8 cellular contexts compared by ENCODE assay signal in genomic region chr2:188291142-188291616, GRCh38. TPM values are rescaled to one million over a fixed set of nuclear protein-coding genes. Genes with fewer than 3 reads are reported as not detected.
DNase-seq lines count a peak whose midpoint lies in the region; ATAC-seq and TF ChIP-seq lines count a peak whose summit lies in the region.

No MANE protein-coding gene starts in this region.

- in situ Hi-C loops in Panc1 (cut with HindIII; ENCODE audit: low pct_unique_long_range_greater_than_20kb, low sequenced_read_pairs), result no loop called here

- peak; percentile 42 to 46 for DNase-seq in Caco-2
- no peak for DNase-seq in Panc1 (ENCODE audit: low read depth, low spot score)
- DNase-seq in NCI-H2029 treated with DMSO at 0.1 percent for 48 hours (lab: John Stamatoyannopoulos, UW), result no peak
- no peak for DNase-seq in NCI-H2029 (lab: John Stamatoyannopoulos, UW)

- peaks cover 18% of the 10 kb centered on the region for H3K36me3 Mint-ChIP-seq in Caco-2 (ENCODE audit: insufficient read depth, unreplicated experiment)

- H3K9me3 Mint-ChIP-seq in Caco-2 (ENCODE audit: unreplicated experiment), result no peaks in the 10 kb centered on the region

- peak overlapping the region; percentile 94 for H3K4me3 Mint-ChIP-seq in Caco-2 (ENCODE audit: unreplicated experiment)

- peak overlapping the region; percentile 79 for H2AFZ ChIP-seq in neuron (ENCODE audit: low read depth, low read length)

- CTCF ChIA-PET in Caco-2 (lab: Charles Lee) (interaction anchor here (1.0 to 3.3 kb wide), 3 partner anchors 25 to 77 kb away, joined by 3 to 37 read pairs (median 4); no protein-coding TSS in a partner anchor), Panc1 (lab: Charles Lee) (interaction anchor here (0.6 to 1.0 kb wide), 4 partner anchors 17 to 671 kb away, joined by 3 to 6 read pairs (median 4); no protein-coding TSS in a partner anchor)

- H3K9me3 ChIP-seq in Caco-2 (no peaks in the 10 kb centered on the region), Panc1 (ENCODE audit: control insufficient read depth, insufficient read depth, low read depth, low read length) (no peaks in the 10 kb centered on the region), esophagus (ENCODE audit: control insufficient read depth in 2 of 2, insufficient read depth in 1 of 2, low read depth in 1 of 2, low read length in 1 of 2) (no peaks in the 10 kb centered on the region), neuron (ENCODE audit: low read length) (no peaks in the 10 kb centered on the region)

- H3K27ac ChIP-seq in Panc1 (ENCODE audit: low read length) (peak overlapping the region; percentile 95), esophagus (ENCODE audit: low read depth in 2 of 2, low read length in 1 of 2) (peak overlapping the region; percentile 97 to 99)

- H3K4me1 Mint-ChIP-seq in Caco-2 (ENCODE audit: low read depth, unreplicated experiment), result no peaks in the 10 kb centered on the region

- H3K4me1 ChIP-seq in Caco-2 (peaks cover 17% of the 10 kb centered on the region), Panc1 (ENCODE audit: control insufficient read depth, insufficient read depth, low read length) (peaks cover 14% of the 10 kb centered on the region), esophagus (ENCODE audit: control insufficient read depth in 2 of 2, insufficient read depth in 2 of 2, low read length in 1 of 2) (peaks cover 0 to 3% of the 10 kb centered on the region in 2 donors), neuron (ENCODE audit: insufficient read depth, low read length) (peaks cover 16% of the 10 kb centered on the region)

- peak overlapping the region; percentile 89 for H3K27ac Mint-ChIP-seq in Caco-2 (ENCODE audit: unreplicated experiment)

- intact Hi-C loops in Caco-2 (cut with micrococcal nuclease; ENCODE audit: unreplicated experiment) (loop anchor here (1.0 to 5.0 kb wide), 3 partner anchors 78 to 221 kb away; no protein-coding TSS in a partner anchor), Panc1 (cut with micrococcal nuclease; ENCODE audit: unreplicated experiment) (loop anchor here (5.0 to 10.0 kb wide), 3 partner anchors 76 to 706 kb away; no protein-coding TSS in a partner anchor)

- POLR2A ChIA-PET in Caco-2 (lab: Charles Lee) (no interaction called here), Panc1 (lab: Charles Lee) (interaction anchor here (0.6 kb wide), 1 partner anchor 1335 kb away, joined by 5 read pairs; no protein-coding TSS in a partner anchor)

- no peaks in the 10 kb centered on the region for H3K27me3 Mint-ChIP-seq in Caco-2 (ENCODE audit: insufficient read depth, unreplicated experiment)

- WGBS in esophagus, 2 donors, result 2 to 6% methylated on average over 12 of the region's 12 CpGs

- ATAC-seq in Panc1, result no peak
- ATAC-seq in GM18867 (IDR thresholded peaks at IDR 0.05; ENCODE audit: unreplicated experiment), result no peak
- no peak for ATAC-seq in HG03196 (IDR thresholded peaks at IDR 0.05; ENCODE audit: unreplicated experiment)

- TF ChIP-seq CTCF in Caco-2 (IDR thresholded peaks at IDR 0.05; ENCODE audit: insufficient read depth in 1 of 2, low read depth in 1 of 2, low read length in 1 of 2, severe bottlenecking in 1 of 2, unreplicated experiment in 1 of 2) (no peak), Panc1 (IDR thresholded peaks at IDR 0.05) (no peak)

- H3K36me3 ChIP-seq in Caco-2 (ENCODE audit: control insufficient read depth, insufficient read depth, low read length) (no peaks in the 10 kb centered on the region), Panc1 (ENCODE audit: control insufficient read depth, insufficient read depth, low read length) (no peaks in the 10 kb centered on the region; the same call in 1 of the 2 replicates), esophagus (ENCODE audit: control insufficient read depth in 2 of 2, insufficient read depth in 2 of 2, low read length in 1 of 2) (no peaks in the 10 kb centered on the region), neuron (ENCODE audit: insufficient read depth, low read length) (no peaks in the 10 kb centered on the region)

- H3K27me3 ChIP-seq in Caco-2 (replicated peaks; ENCODE audit: control insufficient read depth, insufficient read depth, low read length) (no peaks in the 10 kb centered on the region), Panc1 (ENCODE audit: control insufficient read depth, insufficient read depth, low read length) (no peaks in the 10 kb centered on the region), esophagus (ENCODE audit: control insufficient read depth in 1 of 2, insufficient read depth in 2 of 2, low read length in 2 of 2) (no peaks in the 10 kb centered on the region), neuron (ENCODE audit: insufficient read depth, low read length) (no peaks in the 10 kb centered on the region)

- BruUV-seq in Caco-2 (replicated peaks; lab: Mats Ljungman, UMichigan) (no TSS peak), Panc1 (replicated peaks; lab: Mats Ljungman, UMichigan) (no TSS peak)

- H3K4me3 ChIP-seq in Caco-2 (ENCODE audit: low read depth, low read length) (peak overlapping the region; percentile 92), Panc1 (ENCODE audit: low read depth in 2 of 2, low read length in 2 of 2) (peak overlapping the region; percentile 81 to 82), esophagus (ENCODE audit: low read depth in 1 of 2, low read length in 2 of 2) (peak overlapping the region; percentile 84 to 89), neuron (ENCODE audit: low read length) (peak overlapping the region; percentile 59)

RNA-seq across cellular contexts. Expression of gene GULP1, which starts 0.5 kb away (rescaled TPM):
- total RNA-seq in Caco-2 (2022) (32.4 and 33.0 TPM in 2 replicates), Panc1 (2021; ENCODE audit: unreplicated experiment) (51.5 TPM)
- 29.2 TPM for polyA plus RNA-seq in Panc1 (2012; ENCODE audit: insufficient read length)
- polyA plus RNA-seq in esophagus, result 10 to 100 TPM in 1 of 2 donors, 1 to 10 TPM in 1; 5.5 to 10.5 TPM

Comparison
In these comparisons a context has a peak if more than half of its experiments do, and no peak if none do; other contexts are left out.
1. DNase-seq: peak in Caco-2 (2 of 2); none in Panc1 (single experiment), NCI-H2029 treated with DMSO at 0.1 percent for 48 hours (single experiment) and NCI-H2029 (single experiment).
2. Peak in every context shown above with its lines, with median percentiles within 50 percentile points of each other: H3K4me3 ChIP-seq.